Comparison of ENCODE assay signal across 2 cellular contexts in genomic region chr20:57269148-57269984, GRCh38.
A peak's percentile ranks its signal among the peaks of the same experiment; 100 is the strongest.
TF ChIP-seq lines count a peak whose summit lies in the region.

No MANE protein-coding gene starts in this region.

TF ChIP-seq in GM23338, 12 proteins besides CTCF, POLR2A, EP300 and RAD21 (continued from another document):
- TF ChIP-seq, protein P1, sequence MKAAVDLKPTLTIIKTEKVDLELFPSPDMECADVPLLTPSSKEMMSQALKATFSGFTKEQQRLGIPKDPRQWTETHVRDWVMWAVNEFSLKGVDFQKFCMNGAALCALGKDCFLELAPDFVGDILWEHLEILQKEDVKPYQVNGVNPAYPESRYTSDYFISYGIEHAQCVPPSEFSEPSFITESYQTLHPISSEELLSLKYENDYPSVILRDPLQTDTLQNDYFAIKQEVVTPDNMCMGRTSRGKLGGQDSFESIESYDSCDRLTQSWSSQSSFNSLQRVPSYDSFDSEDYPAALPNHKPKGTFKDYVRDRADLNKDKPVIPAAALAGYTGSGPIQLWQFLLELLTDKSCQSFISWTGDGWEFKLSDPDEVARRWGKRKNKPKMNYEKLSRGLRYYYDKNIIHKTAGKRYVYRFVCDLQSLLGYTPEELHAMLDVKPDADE (IDR thresholded peaks at IDR 0.05), result no peak
- TF ChIP-seq, protein P2, sequence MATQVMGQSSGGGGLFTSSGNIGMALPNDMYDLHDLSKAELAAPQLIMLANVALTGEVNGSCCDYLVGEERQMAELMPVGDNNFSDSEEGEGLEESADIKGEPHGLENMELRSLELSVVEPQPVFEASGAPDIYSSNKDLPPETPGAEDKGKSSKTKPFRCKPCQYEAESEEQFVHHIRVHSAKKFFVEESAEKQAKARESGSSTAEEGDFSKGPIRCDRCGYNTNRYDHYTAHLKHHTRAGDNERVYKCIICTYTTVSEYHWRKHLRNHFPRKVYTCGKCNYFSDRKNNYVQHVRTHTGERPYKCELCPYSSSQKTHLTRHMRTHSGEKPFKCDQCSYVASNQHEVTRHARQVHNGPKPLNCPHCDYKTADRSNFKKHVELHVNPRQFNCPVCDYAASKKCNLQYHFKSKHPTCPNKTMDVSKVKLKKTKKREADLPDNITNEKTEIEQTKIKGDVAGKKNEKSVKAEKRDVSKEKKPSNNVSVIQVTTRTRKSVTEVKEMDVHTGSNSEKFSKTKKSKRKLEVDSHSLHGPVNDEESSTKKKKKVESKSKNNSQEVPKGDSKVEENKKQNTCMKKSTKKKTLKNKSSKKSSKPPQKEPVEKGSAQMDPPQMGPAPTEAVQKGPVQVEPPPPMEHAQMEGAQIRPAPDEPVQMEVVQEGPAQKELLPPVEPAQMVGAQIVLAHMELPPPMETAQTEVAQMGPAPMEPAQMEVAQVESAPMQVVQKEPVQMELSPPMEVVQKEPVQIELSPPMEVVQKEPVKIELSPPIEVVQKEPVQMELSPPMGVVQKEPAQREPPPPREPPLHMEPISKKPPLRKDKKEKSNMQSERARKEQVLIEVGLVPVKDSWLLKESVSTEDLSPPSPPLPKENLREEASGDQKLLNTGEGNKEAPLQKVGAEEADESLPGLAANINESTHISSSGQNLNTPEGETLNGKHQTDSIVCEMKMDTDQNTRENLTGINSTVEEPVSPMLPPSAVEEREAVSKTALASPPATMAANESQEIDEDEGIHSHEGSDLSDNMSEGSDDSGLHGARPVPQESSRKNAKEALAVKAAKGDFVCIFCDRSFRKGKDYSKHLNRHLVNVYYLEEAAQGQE (IDR thresholded peaks at IDR 0.05; ENCODE audit: unreplicated experiment), result no peak
- TF ChIP-seq EZH2phosphoT487 (IDR thresholded peaks at IDR 0.05; ENCODE audit: unreplicated experiment) (no peak), NANOG (IDR thresholded peaks at IDR 0.05; ENCODE audit: borderline replicate concordance) (no peak), ZNF462 (CRISPR knock-in tag; IDR thresholded peaks at IDR 0.05) (no peak), CREB1 (CRISPR knock-in tag; IDR thresholded peaks at IDR 0.05; ENCODE audit: low read depth) (no peak), EZH2 (IDR thresholded peaks at IDR 0.05; ENCODE audit: low read depth, unreplicated experiment) (no peak), POLR2AphosphoS5 (IDR thresholded peaks at IDR 0.05; ENCODE audit: low read depth) (no peak), STAT1 (IDR thresholded peaks at IDR 0.05; ENCODE audit: unreplicated experiment) (no peak)

TF ChIP-seq in K562, 482 proteins besides CTCF, POLR2A, EP300 and RAD21 (continued from another document):
- TF ChIP-seq, protein P3, sequence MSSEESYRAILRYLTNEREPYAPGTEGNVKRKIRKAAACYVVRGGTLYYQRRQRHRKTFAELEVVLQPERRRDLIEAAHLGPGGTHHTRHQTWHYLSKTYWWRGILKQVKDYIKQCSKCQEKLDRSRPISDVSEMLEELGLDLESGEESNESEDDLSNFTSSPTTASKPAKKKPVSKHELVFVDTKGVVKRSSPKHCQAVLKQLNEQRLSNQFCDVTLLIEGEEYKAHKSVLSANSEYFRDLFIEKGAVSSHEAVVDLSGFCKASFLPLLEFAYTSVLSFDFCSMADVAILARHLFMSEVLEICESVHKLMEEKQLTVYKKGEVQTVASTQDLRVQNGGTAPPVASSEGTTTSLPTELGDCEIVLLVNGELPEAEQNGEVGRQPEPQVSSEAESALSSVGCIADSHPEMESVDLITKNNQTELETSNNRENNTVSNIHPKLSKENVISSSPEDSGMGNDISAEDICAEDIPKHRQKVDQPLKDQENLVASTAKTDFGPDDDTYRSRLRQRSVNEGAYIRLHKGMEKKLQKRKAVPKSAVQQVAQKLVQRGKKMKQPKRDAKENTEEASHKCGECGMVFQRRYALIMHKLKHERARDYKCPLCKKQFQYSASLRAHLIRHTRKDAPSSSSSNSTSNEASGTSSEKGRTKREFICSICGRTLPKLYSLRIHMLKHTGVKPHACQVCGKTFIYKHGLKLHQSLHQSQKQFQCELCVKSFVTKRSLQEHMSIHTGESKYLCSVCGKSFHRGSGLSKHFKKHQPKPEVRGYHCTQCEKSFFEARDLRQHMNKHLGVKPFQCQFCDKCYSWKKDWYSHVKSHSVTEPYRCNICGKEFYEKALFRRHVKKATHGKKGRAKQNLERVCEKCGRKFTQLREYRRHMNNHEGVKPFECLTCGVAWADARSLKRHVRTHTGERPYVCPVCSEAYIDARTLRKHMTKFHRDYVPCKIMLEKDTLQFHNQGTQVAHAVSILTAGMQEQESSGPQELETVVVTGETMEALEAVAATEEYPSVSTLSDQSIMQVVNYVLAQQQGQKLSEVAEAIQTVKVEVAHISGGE (CRISPR knock-in tag; IDR thresholded peaks at IDR 0.05), result peak in 1 of 3 experiments; percentile 66; a peak in 2 of 6 replicates
- TF ChIP-seq ZNF253 (CRISPR knock-in tag; conservative IDR thresholded peaks at IDR 0.05), result no peak
- TF ChIP-seq, protein P4, sequence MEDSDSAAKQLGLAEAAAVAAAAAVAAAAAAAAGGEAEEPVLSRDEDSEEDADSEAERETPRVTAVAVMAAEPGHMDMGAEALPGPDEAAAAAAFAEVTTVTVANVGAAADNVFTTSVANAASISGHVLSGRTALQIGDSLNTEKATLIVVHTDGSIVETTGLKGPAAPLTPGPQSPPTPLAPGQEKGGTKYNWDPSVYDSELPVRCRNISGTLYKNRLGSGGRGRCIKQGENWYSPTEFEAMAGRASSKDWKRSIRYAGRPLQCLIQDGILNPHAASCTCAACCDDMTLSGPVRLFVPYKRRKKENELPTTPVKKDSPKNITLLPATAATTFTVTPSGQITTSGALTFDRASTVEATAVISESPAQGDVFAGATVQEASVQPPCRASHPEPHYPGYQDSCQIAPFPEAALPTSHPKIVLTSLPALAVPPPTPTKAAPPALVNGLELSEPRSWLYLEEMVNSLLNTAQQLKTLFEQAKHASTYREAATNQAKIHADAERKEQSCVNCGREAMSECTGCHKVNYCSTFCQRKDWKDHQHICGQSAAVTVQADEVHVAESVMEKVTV (CRISPR knock-in tag; IDR thresholded peaks at IDR 0.05), result no peak
- no peak for TF ChIP-seq HLTF (IDR thresholded peaks at IDR 0.05)
- TF ChIP-seq MYC (IDR thresholded peaks at IDR 0.05; ENCODE audit: low read depth, low read length), result no peak
- TF ChIP-seq MYC (CRISPR knock-in tag; IDR thresholded peaks at IDR 0.05; ENCODE audit: borderline replicate concordance, low read depth), result no peak
- peak; percentile 36 for TF ChIP-seq RBM25 (IDR thresholded peaks at IDR 0.05; ENCODE audit: low read depth, low read length, severe bottlenecking)
- TF ChIP-seq PURB (CRISPR knock-in tag; IDR thresholded peaks at IDR 0.05; ENCODE audit: low read depth), result no peak
- no peak for TF ChIP-seq ZNF561 (CRISPR knock-in tag; conservative IDR thresholded peaks at IDR 0.05)
- 0 out of 2 replicates have a peak, but pooled peaks have one; percentile 37 for TF ChIP-seq ZNF3 (CRISPR knock-in tag; IDR thresholded peaks at IDR 0.05)
- no peak for TF ChIP-seq PHF20 (IDR thresholded peaks at IDR 0.05; ENCODE audit: partially characterized antibody)
- no peak for TF ChIP-seq SIRT6 (IDR thresholded peaks at IDR 0.05; ENCODE audit: low read depth, low read length)
- TF ChIP-seq ARID2 (IDR thresholded peaks at IDR 0.05), result no peak
- TF ChIP-seq ZNF24 (IDR thresholded peaks at IDR 0.05), result peak; percentile 93
- TF ChIP-seq EGR1 (conservative IDR thresholded peaks at IDR 0.05), result no peak
- no peak for TF ChIP-seq ELF4 (CRISPR knock-in tag; IDR thresholded peaks at IDR 0.05)
- no peak for TF ChIP-seq NCOA2 (IDR thresholded peaks at IDR 0.05; ENCODE audit: partially characterized antibody in 2 of 2)
- TF ChIP-seq ZBTB8A (IDR thresholded peaks at IDR 0.05; ENCODE audit: partially characterized antibody), result no peak
- no peak for TF ChIP-seq PCBP2 (IDR thresholded peaks at IDR 0.05; ENCODE audit: low read depth, low read length, poor library complexity, severe bottlenecking)
- no peak for TF ChIP-seq SNAPC5 (CRISPR knock-in tag; IDR thresholded peaks at IDR 0.05)
- TF ChIP-seq MLX (CRISPR knock-in tag; conservative IDR thresholded peaks at IDR 0.05), result no peak
- peak; percentile 35 for TF ChIP-seq EWSR1 (IDR thresholded peaks at IDR 0.05; ENCODE audit: borderline replicate concordance, low read depth, partially characterized antibody)
- TF ChIP-seq, protein P5, sequence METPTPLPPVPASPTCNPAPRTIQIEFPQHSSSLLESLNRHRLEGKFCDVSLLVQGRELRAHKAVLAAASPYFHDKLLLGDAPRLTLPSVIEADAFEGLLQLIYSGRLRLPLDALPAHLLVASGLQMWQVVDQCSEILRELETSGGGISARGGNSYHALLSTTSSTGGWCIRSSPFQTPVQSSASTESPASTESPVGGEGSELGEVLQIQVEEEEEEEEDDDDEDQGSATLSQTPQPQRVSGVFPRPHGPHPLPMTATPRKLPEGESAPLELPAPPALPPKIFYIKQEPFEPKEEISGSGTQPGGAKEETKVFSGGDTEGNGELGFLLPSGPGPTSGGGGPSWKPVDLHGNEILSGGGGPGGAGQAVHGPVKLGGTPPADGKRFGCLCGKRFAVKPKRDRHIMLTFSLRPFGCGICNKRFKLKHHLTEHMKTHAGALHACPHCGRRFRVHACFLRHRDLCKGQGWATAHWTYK (CRISPR knock-in tag; IDR thresholded peaks at IDR 0.05), result no peak
- TF ChIP-seq HSF4 (CRISPR knock-in tag; IDR thresholded peaks at IDR 0.05; ENCODE audit: borderline replicate concordance), result no peak
- no peak for TF ChIP-seq ATF7 (IDR thresholded peaks at IDR 0.05)
- no peak for TF ChIP-seq ZNF398 (CRISPR knock-in tag; IDR thresholded peaks at IDR 0.05)
- TF ChIP-seq HNRNPLL (IDR thresholded peaks at IDR 0.05; ENCODE audit: low read depth, low read length, poor library complexity, severe bottlenecking), result no peak
TF ChIP-seq in K562: peak in this region for 5.
